ENCODE assay signal across 1 cellular context in genomic region chr6:89829591-89830384, GRCh38.
TF ChIP-seq lines count a peak whose summit lies in the region.

Gene CASP8AP2 (plus strand): TSS chr6:89829880.

TF ChIP-seq in HepG2, 621 proteins besides CTCF, POLR2A, EP300 and RAD21 (continued from another document):
- TF ChIP-seq ZSCAN5A (CRISPR knock-in tag; IDR thresholded peaks at IDR 0.05; ENCODE audit: borderline replicate concordance) (no peak), HNRNPLL (IDR thresholded peaks at IDR 0.05; ENCODE audit: low read depth, low read length, poor library complexity, severe bottlenecking) (peak; percentile 67), TCF7 (IDR thresholded peaks at IDR 0.05; ENCODE audit: low read depth) (no peak), UBTF (CRISPR knock-in tag; IDR thresholded peaks at IDR 0.05) (peak; percentile 47; the same call in 1 of the 2 replicates), ZNF562 (CRISPR knock-in tag; IDR thresholded peaks at IDR 0.05; ENCODE audit: borderline replicate concordance) (no peak), MAX (IDR thresholded peaks at IDR 0.05) (peak; percentile 71), RBAK (CRISPR knock-in tag; IDR thresholded peaks at IDR 0.05) (no peak)
- TF ChIP-seq, protein P1, sequence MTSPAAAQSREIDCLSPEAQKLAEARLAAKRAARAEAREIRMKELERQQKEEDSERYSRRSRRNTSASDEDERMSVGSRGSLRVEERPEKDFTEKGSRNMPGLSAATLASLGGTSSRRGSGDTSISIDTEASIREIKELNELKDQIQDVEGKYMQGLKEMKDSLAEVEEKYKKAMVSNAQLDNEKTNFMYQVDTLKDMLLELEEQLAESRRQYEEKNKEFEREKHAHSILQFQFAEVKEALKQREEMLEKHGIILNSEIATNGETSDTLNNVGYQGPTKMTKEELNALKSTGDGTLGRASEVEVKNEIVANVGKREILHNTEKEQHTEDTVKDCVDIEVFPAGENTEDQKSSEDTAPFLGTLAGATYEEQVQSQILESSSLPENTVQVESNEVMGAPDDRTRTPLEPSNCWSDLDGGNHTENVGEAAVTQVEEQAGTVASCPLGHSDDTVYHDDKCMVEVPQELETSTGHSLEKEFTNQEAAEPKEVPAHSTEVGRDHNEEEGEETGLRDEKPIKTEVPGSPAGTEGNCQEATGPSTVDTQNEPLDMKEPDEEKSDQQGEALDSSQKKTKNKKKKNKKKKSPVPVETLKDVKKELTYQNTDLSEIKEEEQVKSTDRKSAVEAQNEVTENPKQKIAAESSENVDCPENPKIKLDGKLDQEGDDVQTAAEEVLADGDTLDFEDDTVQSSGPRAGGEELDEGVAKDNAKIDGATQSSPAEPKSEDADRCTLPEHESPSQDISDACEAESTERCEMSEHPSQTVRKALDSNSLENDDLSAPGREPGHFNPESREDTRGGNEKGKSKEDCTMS (CRISPR knock-in tag; conservative IDR thresholded peaks at IDR 0.05), result no peak
- TF ChIP-seq, protein P2, sequence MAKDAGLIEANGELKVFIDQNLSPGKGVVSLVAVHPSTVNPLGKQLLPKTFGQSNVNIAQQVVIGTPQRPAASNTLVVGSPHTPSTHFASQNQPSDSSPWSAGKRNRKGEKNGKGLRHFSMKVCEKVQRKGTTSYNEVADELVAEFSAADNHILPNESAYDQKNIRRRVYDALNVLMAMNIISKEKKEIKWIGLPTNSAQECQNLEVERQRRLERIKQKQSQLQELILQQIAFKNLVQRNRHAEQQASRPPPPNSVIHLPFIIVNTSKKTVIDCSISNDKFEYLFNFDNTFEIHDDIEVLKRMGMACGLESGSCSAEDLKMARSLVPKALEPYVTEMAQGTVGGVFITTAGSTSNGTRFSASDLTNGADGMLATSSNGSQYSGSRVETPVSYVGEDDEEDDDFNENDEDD (CRISPR knock-in tag; IDR thresholded peaks at IDR 0.05; ENCODE audit: borderline replicate concordance), result peak; percentile 98
